ENCODE assay signal across 8 cellular contexts in the genomic region with DNA sequence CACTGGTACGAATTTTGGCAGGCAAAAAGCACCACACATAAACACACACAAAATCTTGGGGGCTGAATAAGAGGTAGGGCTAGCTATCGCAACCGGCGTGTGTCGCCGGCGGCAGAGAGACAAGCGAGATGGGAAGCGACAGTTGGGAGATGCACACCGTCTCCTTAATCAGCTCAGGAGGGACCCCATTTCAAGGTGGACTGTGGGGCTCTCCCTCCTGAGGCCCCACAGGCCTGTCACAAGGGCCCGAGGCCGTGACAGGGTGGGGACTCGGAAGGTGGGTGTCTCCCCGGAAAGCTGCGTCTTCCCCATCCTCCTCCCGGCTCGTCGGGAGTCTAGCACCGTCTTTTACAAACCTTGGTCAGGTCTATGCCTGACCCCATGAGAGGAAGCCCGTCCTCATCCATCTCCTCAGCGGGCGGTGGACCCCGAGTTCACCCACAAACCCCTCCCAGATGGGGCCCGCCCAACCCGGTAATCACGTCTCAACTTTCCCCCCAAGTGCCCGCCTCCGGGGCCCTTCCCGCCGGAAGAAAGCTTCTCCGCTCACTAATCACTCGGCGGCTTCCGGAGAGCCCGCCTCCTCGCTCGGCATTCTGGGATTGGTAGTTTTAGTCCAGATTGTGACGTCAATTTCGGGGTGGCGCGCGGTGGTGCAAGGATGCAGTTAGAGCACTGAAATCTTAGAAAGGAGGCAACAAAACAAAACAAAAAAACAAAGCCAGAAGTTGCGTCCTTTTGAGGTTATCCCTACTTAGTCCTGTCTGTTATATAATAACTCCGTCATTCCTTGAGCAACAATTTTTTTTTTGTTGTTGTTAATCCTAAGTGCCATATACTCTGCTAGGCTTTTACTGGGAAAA. TPM values are rescaled to one million over a fixed set of nuclear protein-coding genes. Genes with fewer than 3 reads are reported as not detected.
DNase-seq lines count a peak whose midpoint lies in the region; ATAC-seq and TF ChIP-seq lines count a peak whose summit lies in the region.

A gene with protein sequence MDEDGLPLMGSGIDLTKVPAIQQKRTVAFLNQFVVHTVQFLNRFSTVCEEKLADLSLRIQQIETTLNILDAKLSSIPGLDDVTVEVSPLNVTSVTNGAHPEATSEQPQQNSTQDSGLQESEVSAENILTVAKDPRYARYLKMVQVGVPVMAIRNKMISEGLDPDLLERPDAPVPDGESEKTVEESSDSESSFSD (minus strand): TSS at position 436 of the 863 bp plus-strand sequence. CDS start 29 bp downstream, at position 407.

- peaks cover 10% of the 10 kb centered on the region for H3K4me1 Mint-ChIP-seq in dendritic cell treated with granulocyte-macrophage colony-stimulating factor and Interleukin-4, amounts not matched to agents 40 ng/mL and 50 ng/mL, for 4 days (ENCODE audit: low read depth)

- ATAC-seq in GM19395 (IDR thresholded peaks at IDR 0.05; ENCODE audit: unreplicated experiment) (peak; percentile 96), HG03565 (IDR thresholded peaks at IDR 0.05; ENCODE audit: unreplicated experiment) (peak; percentile 87), left lobe of liver (peak; percentile 100)

- no peaks in the 10 kb centered on the region for H3K27me3 Mint-ChIP-seq in dendritic cell treated with granulocyte-macrophage colony-stimulating factor and Interleukin-4, amounts not matched to agents 40 ng/mL and 50 ng/mL, for 4 days

- H3K4me3 Mint-ChIP-seq in dendritic cell treated with granulocyte-macrophage colony-stimulating factor and Interleukin-4, amounts not matched to agents 40 ng/mL and 50 ng/mL, for 4 days = peak within 1 kb of the TSS; percentile 89

- no peak for TF ChIP-seq CTCF in C4-2B (conservative IDR thresholded peaks at IDR 0.05)

- intact Hi-C loops in dendritic cell treated with granulocyte-macrophage colony-stimulating factor and Interleukin-4, amounts not matched to agents 40 ng/mL and 50 ng/mL, for 4 days (cut with micrococcal nuclease) = loop anchor here (1.0 to 10.0 kb wide), 2 partner anchors 59 to 147 kb away; a partner anchor contains a TSS

- H3K27ac ChIP-seq in C4-2B = peak within 1 kb of the TSS; percentile 92

- H3K9me3 Mint-ChIP-seq in dendritic cell treated with granulocyte-macrophage colony-stimulating factor and Interleukin-4, amounts not matched to agents 40 ng/mL and 50 ng/mL, for 4 days = no peaks in the 10 kb centered on the region

- peak within 1 kb of the TSS; percentile 92 for H3K27ac Mint-ChIP-seq in dendritic cell treated with granulocyte-macrophage colony-stimulating factor and Interleukin-4, amounts not matched to agents 40 ng/mL and 50 ng/mL, for 4 days

- H3K36me3 Mint-ChIP-seq in dendritic cell treated with granulocyte-macrophage colony-stimulating factor and Interleukin-4, amounts not matched to agents 40 ng/mL and 50 ng/mL, for 4 days (ENCODE audit: low read depth) = peaks cover 35% of the 10 kb centered on the region

- DNase-seq in NCI-H774 (lab: John Stamatoyannopoulos, UW) (peak; percentile 97), left lobe of liver (ENCODE audit: low spot score) (peak; percentile 96)
- DNase-seq in activated CD4-positive, alpha-beta T cell treated with anti-CD3 and anti-CD28 coated beads, Interleukin-2, amount 50 U/mL, for 4 hours = peak; percentile 93 to 94
- DNase-seq in stimulated activated CD4-positive, alpha-beta T cell treated with anti-CD3 and anti-CD28 coated beads, Interleukin-2, amount 100 ng/mL, for 4 hours (ENCODE audit: low read depth) = peak; percentile 93

RNA-seq across cellular contexts. Expression of the gene that starts here (rescaled TPM):
- 14.4 TPM for total RNA-seq in left lobe of liver

Comparison
In these comparisons a context has a peak if more than half of its experiments do, and no peak if none do; other contexts are left out.
1. Peak in every context shown above with its lines: DNase-seq, ATAC-seq and H3K27ac ChIP-seq.